In genomic region chr12:120086801-120087621, GRCh38 we compare ENCODE assay signal across 8 cellular contexts.
DNase-seq lines count a peak whose midpoint lies in the region; ATAC-seq and TF ChIP-seq lines count a peak whose summit lies in the region.

No MANE protein-coding gene starts in this region.

- peak overlapping the region; percentile 62 for H3K4me3 ChIP-seq in choroid plexus epithelial cell (ENCODE audit: low read depth, low read length)

- TF ChIP-seq CTCF in choroid plexus epithelial cell (conservative IDR thresholded peaks at IDR 0.05; ENCODE audit: low read depth, low read length), result peak; percentile 97

- DNase-seq in Ammon's horn (ENCODE audit: low spot score), result peak; percentile 100
- peak; percentile 93 for DNase-seq in NCI-H446 treated with DMSO at 0.1 percent for 48 hours (lab: John Stamatoyannopoulos, UW)
- DNase-seq in activated CD4-positive, alpha-beta T cell treated with anti-CD3 and anti-CD28 coated beads for 1 hour, result peak; percentile 99
- peak; percentile 99 for DNase-seq in choroid plexus epithelial cell (ENCODE audit: low read depth)
- peak; percentile 97 for DNase-seq in kidney glomerular epithelial cell (lab: John Stamatoyannopoulos, UW)
- DNase-seq in stimulated activated CD4-positive, alpha-beta T cell treated with anti-CD3 and anti-CD28 coated beads, Interleukin-1b, Interleukin-23, amount 100 ng/mL, for 1 hour (ENCODE audit: low read depth in 2 of 2), result peak; percentile 98 to 99

- ATAC-seq in GM19043 (IDR thresholded peaks at IDR 0.05; ENCODE audit: low read depth, unreplicated experiment) (peak; percentile 99), HG03378 (IDR thresholded peaks at IDR 0.05; ENCODE audit: unreplicated experiment) (peak; percentile 98)

Comparison
In these comparisons a context has a peak if more than half of its experiments do, and no peak if none do; other contexts are left out.
1. Peak in every context shown above with its lines: DNase-seq, ATAC-seq and H3K4me3 ChIP-seq.